ENCODE assay signal across 27 cellular contexts in the genomic region with DNA sequence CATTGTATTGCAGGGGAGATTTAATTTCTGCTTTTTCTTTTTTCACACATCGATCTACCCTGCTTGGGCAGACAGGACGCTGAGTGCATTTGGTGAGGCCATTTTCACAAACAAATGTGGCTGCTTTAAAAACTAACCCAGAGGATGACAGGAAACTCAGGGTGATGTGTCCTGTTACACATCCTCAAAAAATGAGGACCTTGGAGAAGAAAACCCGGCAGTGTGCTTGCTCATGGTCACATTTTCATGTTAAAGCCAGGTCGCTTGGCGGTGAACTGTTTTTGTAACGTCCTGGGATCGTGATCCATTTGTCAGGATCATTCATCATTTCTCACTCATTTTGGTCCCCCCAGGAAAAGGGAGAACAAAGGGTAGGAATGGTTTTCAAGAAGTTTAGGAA.
"Had no signal": no experiment of that assay in that cellular context is flagged by ENCODE, and none has a peak within 500 bp of the region (broad histone marks: within the 10 kb centered on the region; RNA-seq: fewer than 3 reads in every experiment).

No MANE protein-coding gene starts in this region.

- H3K4me3 ChIP-seq: breast epithelium, heart right ventricle, lower lobe of right lung, mucosa of descending colon, sigmoid colon, smooth muscle cell, testis, vagina had no signal

- H3K27me3 Mint-ChIP-seq: activated CD4-positive, alpha-beta memory T cell treated with anti-CD3 and anti-CD28 coated beads, Interleukin-2, amount 10 ng/mL, durations not matched to agents 7 days and 5 days; activated CD4-positive, alpha-beta T cell treated with anti-CD3 and anti-CD28 coated beads, Interleukin-2, amount 10 ng/mL, durations not matched to agents 24 days and 14 days; activated CD8-positive, alpha-beta memory T cell treated with anti-CD3 and anti-CD28 coated beads, Interleukin-2, amount 10 ng/mL, durations not matched to agents 7 days and 5 days; activated naive CD4-positive, alpha-beta T cell treated with anti-CD3 and anti-CD28 coated beads, Interleukin-2, amount 50 U/mL, for 24 hours; central memory CD8-positive, alpha-beta T cell; stimulated activated naive B cell treated with anti-CD40 and anti-IgM and Interleukin-4, amounts not matched to agents 10 μg/mL and 1 μg/mL and 100 μg/mL, for 72 hours had no signal

- ATAC-seq: activated CD4-positive, CD25-positive, alpha-beta regulatory T cell treated with anti-CD3 and anti-CD28 coated beads, Interleukin-2, amount 50 U/mL, for 24 hours; activated CD8-positive, alpha-beta memory T cell treated with anti-CD3 and anti-CD28 coated beads, Interleukin-2, amount 10 ng/mL, durations not matched to agents 7 days and 5 days; esophagus mucosa; heart right ventricle; left lobe of liver; lower lobe of right lung; mucosa of descending colon; stimulated activated naive B cell treated with anti-CD40 and anti-IgM and Interleukin-4, amounts not matched to agents 10 μg/mL and 1 μg/mL and 100 μg/mL, for 72 hours had no signal

- H3K36me3 ChIP-seq: breast epithelium, heart right ventricle, lower lobe of right lung, sigmoid colon, vagina had no signal

- H3K4me1 ChIP-seq: breast epithelium, heart right ventricle, lower lobe of right lung, sigmoid colon, testis, vagina had no signal

- H3K27ac ChIP-seq: breast epithelium, heart right ventricle, lower lobe of right lung, sigmoid colon, testis, vagina, VCaP had no signal

- H3K36me3 Mint-ChIP-seq: activated CD8-positive, alpha-beta memory T cell treated with anti-CD3 and anti-CD28 coated beads, Interleukin-2, amount 10 ng/mL, durations not matched to agents 7 days and 5 days; stimulated activated naive B cell treated with anti-CD40 and anti-IgM and Interleukin-4, amounts not matched to agents 10 μg/mL and 1 μg/mL and 100 μg/mL, for 72 hours had no signal

- H3K27me3 ChIP-seq: breast epithelium, heart right ventricle, sigmoid colon, testis, vagina had no signal

- H3K27ac Mint-ChIP-seq: activated CD4-positive, alpha-beta memory T cell treated with anti-CD3 and anti-CD28 coated beads, Interleukin-2, amount 10 ng/mL, durations not matched to agents 7 days and 5 days; activated CD4-positive, alpha-beta T cell treated with anti-CD3 and anti-CD28 coated beads, Interleukin-2, amount 10 ng/mL, durations not matched to agents 24 days and 14 days; activated CD8-positive, alpha-beta memory T cell treated with anti-CD3 and anti-CD28 coated beads, Interleukin-2, amount 10 ng/mL, durations not matched to agents 7 days and 5 days; activated naive CD4-positive, alpha-beta T cell treated with anti-CD3 and anti-CD28 coated beads, Interleukin-2, amount 50 U/mL, for 24 hours; stimulated activated naive B cell treated with anti-CD40 and anti-IgM and Interleukin-4, amounts not matched to agents 10 μg/mL and 1 μg/mL and 100 μg/mL, for 72 hours; T-helper 2 cell treated with Interferon-gamma antibody and Interleukin-4, amounts not matched to agents 5 μg/mL and 100 μg/mL, for 36 hours had no signal

- H3K4me1 Mint-ChIP-seq: activated CD4-positive, alpha-beta memory T cell treated with anti-CD3 and anti-CD28 coated beads, Interleukin-2, amount 10 ng/mL, durations not matched to agents 7 days and 5 days; activated CD4-positive, alpha-beta T cell treated with anti-CD3 and anti-CD28 coated beads, Interleukin-2, amount 10 ng/mL, durations not matched to agents 24 days and 14 days; activated CD8-positive, alpha-beta memory T cell treated with anti-CD3 and anti-CD28 coated beads, Interleukin-2, amount 10 ng/mL, durations not matched to agents 7 days and 5 days; activated naive CD4-positive, alpha-beta T cell treated with anti-CD3 and anti-CD28 coated beads, Interleukin-2, amount 50 U/mL, for 24 hours; central memory CD8-positive, alpha-beta T cell; stimulated activated naive B cell treated with anti-CD40 and anti-IgM and Interleukin-4, amounts not matched to agents 10 μg/mL and 1 μg/mL and 100 μg/mL, for 72 hours had no signal

- DNase-seq: activated CD4-positive, alpha-beta memory T cell treated with anti-CD3 and anti-CD28 coated beads, Interleukin-2, amount 10 ng/mL, durations not matched to agents 7 days and 5 days; activated CD4-positive, alpha-beta T cell treated with anti-CD3 and anti-CD28 coated beads, Interleukin-2, amount 10 ng/mL, durations not matched to agents 24 days and 14 days; activated CD8-positive, alpha-beta memory T cell treated with anti-CD3 and anti-CD28 coated beads, Interleukin-2, amount 10 ng/mL, durations not matched to agents 7 days and 5 days; activated gamma-delta T cell; activated T-cell treated with anti-CD3 and anti-CD28 coated beads for 4 hours; aorta; effector memory CD4-positive, alpha-beta T cell; heart right ventricle; lower lobe of right lung; mesendoderm; mucosa of descending colon; sigmoid colon; stimulated activated CD4-positive, alpha-beta T cell treated with anti-CD3 and anti-CD28 coated beads, Interleukin-15, amount 100 ng/mL, for 24 hours; stimulated activated CD8-positive, alpha-beta memory T cell treated with anti-CD3 and anti-CD28 coated beads, Interleukin-4, amount 100 ng/mL, for 48 hours; stimulated activated naive B cell treated with anti-CD40 and anti-IgM and Interleukin-4, amounts not matched to agents 10 μg/mL and 1 μg/mL and 100 μg/mL, for 72 hours; testis; trophoblast cell had no signal

- H3K4me3 Mint-ChIP-seq: activated CD4-positive, alpha-beta memory T cell treated with anti-CD3 and anti-CD28 coated beads, Interleukin-2, amount 10 ng/mL, durations not matched to agents 7 days and 5 days; activated CD4-positive, alpha-beta T cell treated with anti-CD3 and anti-CD28 coated beads, Interleukin-2, amount 10 ng/mL, durations not matched to agents 24 days and 14 days; activated CD8-positive, alpha-beta memory T cell treated with anti-CD3 and anti-CD28 coated beads, Interleukin-2, amount 10 ng/mL, durations not matched to agents 7 days and 5 days; activated naive CD4-positive, alpha-beta T cell treated with anti-CD3 and anti-CD28 coated beads, Interleukin-2, amount 50 U/mL, for 24 hours; central memory CD8-positive, alpha-beta T cell; stimulated activated naive B cell treated with anti-CD40 and anti-IgM and Interleukin-4, amounts not matched to agents 10 μg/mL and 1 μg/mL and 100 μg/mL, for 72 hours; T-helper 2 cell treated with Interferon-gamma antibody and Interleukin-4, amounts not matched to agents 5 μg/mL and 100 μg/mL, for 36 hours had no signal
